Comparison of ENCODE assay signal across 16 cellular contexts in genomic region chr1:14914351-14914988, GRCh38.
DNase-seq lines count a peak whose midpoint lies in the region; ATAC-seq, FAIRE-seq and TF ChIP-seq lines count a peak whose summit lies in the region.
"Had no signal": no experiment of that assay in that cellular context is flagged by ENCODE, and none has a peak within 500 bp of the region (broad histone marks: within the 10 kb centered on the region; RNA-seq: fewer than 3 reads in every experiment).

No MANE protein-coding gene starts in this region.

- FAIRE-seq in HepG2 (lab: Jason Lieb, UNC) (no peak), GM12891 (lab: Jason Lieb, UNC) (no peak)
- FAIRE-seq: small intestine had no signal

- POLR2A ChIA-PET in HepG2 (lab: Yijun Ruan, JAX): interaction anchor here (2.2 kb wide), 1 partner anchor 39 kb away, joined by 7 read pairs; no protein-coding TSS in a partner anchor

- no TSS peak for BruUV-seq in HepG2 (replicated peaks; lab: Mats Ljungman, UMichigan)

- TF ChIP-seq POLR2A in HepG2 (IDR thresholded peaks at IDR 0.05; ENCODE audit: insufficient read depth in 1 of 2, low read depth in 2 of 2, low read length in 2 of 2) (no peak), right lobe of liver (IDR thresholded peaks at IDR 0.05) (no peak), GM12891 (IDR thresholded peaks at IDR 0.05; ENCODE audit: low read depth, low read length) (no peak)

- DNase-seq in HepG2 (ENCODE audit: low spot score) (no peak), right lobe of liver (no peak), WERI-Rb-1 (no peak), osteoblast (ENCODE audit: insufficient read length, low spot score, missing footprints) (peak; percentile 47), GDM1 (lab: John Stamatoyannopoulos, UW) (no peak), GM10266 (ENCODE audit: extremely low spot score) (no peak), GM12891 (ENCODE audit: insufficient read length, low spot score) (no peak)
- DNase-seq: kidney glomerular epithelial cell, NCI-H524 treated with DMSO at 0.1 percent for 48 hours had no signal

- H3K27me3 ChIP-seq in HepG2 (ENCODE audit: control insufficient read depth in 1 of 2, insufficient read depth in 2 of 2, low read length in 2 of 2) (no peaks in the 10 kb centered on the region; a peak in 2 of 5 replicates), right lobe of liver (no peaks in the 10 kb centered on the region), WERI-Rb-1 (ENCODE audit: insufficient read depth, low read depth, severe bottlenecking) (no peaks in the 10 kb centered on the region), osteoblast (ENCODE audit: insufficient read depth, low read length) (no peaks in the 10 kb centered on the region)
- H3K27me3 ChIP-seq: gastroesophageal sphincter, ovary, Peyer's patch, testis had no signal

- TF ChIP-seq CTCF in HepG2 (CRISPR knock-in tag; IDR thresholded peaks at IDR 0.05): no peak
- TF ChIP-seq CTCF in right lobe of liver (IDR thresholded peaks at IDR 0.05): no peak
- TF ChIP-seq CTCF in WERI-Rb-1 (IDR thresholded peaks at IDR 0.05; ENCODE audit: low read depth, low read length): no peak
- TF ChIP-seq CTCF in osteoblast (IDR thresholded peaks at IDR 0.05; ENCODE audit: extremely low read depth, low read depth, low read length): no peak
- TF ChIP-seq CTCF in GM10266 (IDR thresholded peaks at IDR 0.05; ENCODE audit: control insufficient read depth, insufficient read depth, low read depth, missing control alignments): no peak

- no peak overlapping the region for H3K27ac ChIP-seq in HepG2 (ENCODE audit: extremely low read length, insufficient read depth, low read length)
- H3K27ac ChIP-seq in right lobe of liver: no peak overlapping the region
- 0 out of 2 replicates have a peak overlapping the region, but pooled peaks have one; percentile 14 for H3K27ac ChIP-seq in WERI-Rb-1
- no peak overlapping the region for H3K27ac ChIP-seq in osteoblast (ENCODE audit: low read depth, low read length)
- H3K27ac ChIP-seq: gastroesophageal sphincter, ovary, Peyer's patch had no signal

- TF ChIP-seq EP300 in HepG2 (IDR thresholded peaks at IDR 0.05; ENCODE audit: low read depth in 2 of 2, low read length in 2 of 2) (no peak), HepG2 (CRISPR knock-in tag; IDR thresholded peaks at IDR 0.05; ENCODE audit: borderline replicate concordance) (no peak)

- ATAC-seq in HepG2 (no peak), right lobe of liver (no peak)
- ATAC-seq: gastroesophageal sphincter; stimulated activated naive CD8-positive, alpha-beta T cell treated with anti-CD3 and anti-CD28 coated beads, Interleukin-15, Interleukin-2, amounts not matched to agents 100 U/mL and 50 U/mL, for 24 hours had no signal

- no peak overlapping the region for H3K9ac ChIP-seq in HepG2 (ENCODE audit: insufficient read depth, low read depth, low read length)

- H3K4me1 ChIP-seq in HepG2 (ENCODE audit: insufficient read depth, low read length): peaks cover 55% of the 10 kb centered on the region
- no peaks in the 10 kb centered on the region for H3K4me1 ChIP-seq in right lobe of liver
- no peaks in the 10 kb centered on the region for H3K4me1 ChIP-seq in osteoblast (ENCODE audit: insufficient read depth, low read length)
- H3K4me1 ChIP-seq: Peyer's patch had no signal

- H3K9me3 ChIP-seq in HepG2 (ENCODE audit: low read length): no peaks in the 10 kb centered on the region
- H3K9me3 ChIP-seq in right lobe of liver: no peaks in the 10 kb centered on the region
- H3K9me3 ChIP-seq in WERI-Rb-1 (ENCODE audit: severe bottlenecking): no peaks in the 10 kb centered on the region
- H3K9me3 ChIP-seq in osteoblast (ENCODE audit: low read depth, low read length): no peaks in the 10 kb centered on the region
- H3K9me3 ChIP-seq: gastroesophageal sphincter, ovary, Peyer's patch, testis had no signal

- H3K79me2 ChIP-seq in HepG2 (ENCODE audit: insufficient read depth, low read length) (no peaks in the 10 kb centered on the region), osteoblast (ENCODE audit: insufficient read depth, low read length) (no peaks in the 10 kb centered on the region)

- no peak for TF ChIP-seq RAD21 in HepG2 (CRISPR knock-in tag; IDR thresholded peaks at IDR 0.05)

- H3K4me2 ChIP-seq in HepG2 (ENCODE audit: low read depth, low read length) (peak overlapping the region; percentile 98), osteoblast (ENCODE audit: insufficient read depth, low read length) (no peak overlapping the region)
- H3K4me2 ChIP-seq: GM23338 had no signal

- no peaks in the 10 kb centered on the region for H4K20me1 ChIP-seq in HepG2 (ENCODE audit: insufficient read depth, low read length)
- no peaks in the 10 kb centered on the region for H4K20me1 ChIP-seq in osteoblast (ENCODE audit: insufficient read depth, low read length)

- CTCF ChIA-PET in HepG2 (lab: Yijun Ruan, JAX; ENCODE audit: low intra/inter-chr PET ratio, low total read pairs): interaction anchor here (1.3 kb wide), 1 partner anchor 113 kb away, joined by 8 read pairs; no protein-coding TSS in a partner anchor

- H3K36me3 ChIP-seq in HepG2 (replicated peaks in 1 of 2; ENCODE audit: control insufficient read depth in 1 of 2, insufficient read depth in 2 of 2, low read length in 2 of 2) (no peaks in the 10 kb centered on the region), right lobe of liver (no peaks in the 10 kb centered on the region), WERI-Rb-1 (no peaks in the 10 kb centered on the region), osteoblast (ENCODE audit: insufficient read depth, low read length) (no peaks in the 10 kb centered on the region)
- H3K36me3 ChIP-seq: gastroesophageal sphincter, ovary, Peyer's patch had no signal

- H3K4me3 ChIP-seq in HepG2 (replicated peaks in 1 of 3; ENCODE audit: insufficient read depth in 1 of 3, low read depth in 2 of 3, low read length in 3 of 3) (peak overlapping the region in 1 of 3 experiments; percentile 65; a peak in 1 of 6 replicates), right lobe of liver (no peak overlapping the region), WERI-Rb-1 (ENCODE audit: low read depth, low read length) (no peak overlapping the region), osteoblast (ENCODE audit: insufficient read depth, low read length) (no peak overlapping the region)
- H3K4me3 ChIP-seq: gastroesophageal sphincter, GM23338, ovary, Peyer's patch, testis had no signal

- no peak overlapping the region for H2AFZ ChIP-seq in HepG2 (ENCODE audit: low read length)
- H2AFZ ChIP-seq in osteoblast (ENCODE audit: low read length): no peak overlapping the region
- H2AFZ ChIP-seq: GM23338 had no signal

- WGBS in HepG2 (ENCODE audit: low lambda C conversion rate): 80% methylated on average over 8 of the region's 11 CpGs
- WGBS in right lobe of liver (ENCODE audit: insufficient coverage, low coverage, low lambda C conversion rate, missing lambda C conversion rate): 69% methylated on average over 6 of the region's 11 CpGs

- intact Hi-C loops in HepG2 (cut with micrococcal nuclease; ENCODE audit: unreplicated experiment): no loop called here
- intact Hi-C loops in right lobe of liver (cut with DNase I): no loop called here

- in situ Hi-C loops in HepG2 (cut with HindIII; ENCODE audit: extremely low pct_ligation_motif_present, low pct_unique_long_range_greater_than_20kb): loop anchor here (25.0 kb wide), 1 partner anchor 123 kb away; no protein-coding TSS in a partner anchor

TF ChIP-seq in HepG2, 621 proteins besides CTCF, POLR2A, EP300 and RAD21:
- TF ChIP-seq ZNF768 (CRISPR knock-in tag; IDR thresholded peaks at IDR 0.05) (peak; percentile 86), ZFP91 (CRISPR knock-in tag; IDR thresholded peaks at IDR 0.05; ENCODE audit: borderline replicate concordance) (peak; percentile 98), TOE1 (CRISPR knock-in tag; IDR thresholded peaks at IDR 0.05) (no peak)

TF ChIP-seq in GM12891, 5 proteins besides CTCF, POLR2A, EP300 and RAD21:
- TF ChIP-seq POU2F2 (IDR thresholded peaks at IDR 0.05; ENCODE audit: low read depth, low read length): no peak
- TF ChIP-seq TAF1 (IDR thresholded peaks at IDR 0.05; ENCODE audit: low read depth, low read length): no peak
- no peak for TF ChIP-seq PAX5 (IDR thresholded peaks at IDR 0.05; ENCODE audit: insufficient read depth, low read length, severe bottlenecking)
- TF ChIP-seq SPI1 (IDR thresholded peaks at IDR 0.05; ENCODE audit: low read depth, low read length): no peak
- no peak for TF ChIP-seq POLR2AphosphoS5 (IDR thresholded peaks at IDR 0.05; ENCODE audit: low read depth, low read length)
